19 cellular contexts compared by ENCODE assay signal in the genomic region with DNA sequence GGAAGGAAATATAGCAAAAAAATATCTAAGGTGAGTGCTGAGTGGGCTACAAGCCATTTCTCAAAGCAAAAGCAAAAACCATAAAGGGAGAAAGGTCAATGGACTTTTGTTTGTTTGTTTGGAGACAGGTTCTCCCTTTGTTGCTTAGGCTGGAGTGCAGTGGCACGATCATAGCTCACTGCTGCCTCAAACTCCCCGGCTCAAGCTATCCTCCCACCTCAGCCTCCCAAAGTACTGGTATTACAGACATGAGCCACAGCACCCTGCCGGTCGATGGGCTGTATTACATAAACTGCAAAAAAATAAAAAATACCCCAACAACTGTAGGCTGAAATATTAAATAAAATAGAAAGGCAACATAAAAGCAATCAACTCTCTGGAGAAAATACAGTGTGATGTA.
"Had no signal": no experiment of that assay in that cellular context is flagged by ENCODE, and none has a peak within 500 bp of the region (broad histone marks: within the 10 kb centered on the region; RNA-seq: fewer than 3 reads in every experiment).

No MANE protein-coding gene starts in this region.

- H3K27me3 ChIP-seq: breast epithelium, esophagus squamous epithelium, heart right ventricle, left lung, sigmoid colon had no signal

- H3K36me3 ChIP-seq: breast epithelium, esophagus squamous epithelium, heart right ventricle, left lung, prostate gland, sigmoid colon had no signal

- DNase-seq: activated CD4-positive, alpha-beta T cell treated with anti-CD3 and anti-CD28 coated beads for 4 hours; activated CD8-positive, alpha-beta memory T cell treated with anti-CD3 and anti-CD28 coated beads, Interleukin-2, amount 50 U/mL, for 48 hours; activated CD8-positive, alpha-beta T cell treated with anti-CD3 and anti-CD28 coated beads for 36 hours; activated naive CD8-positive, alpha-beta T cell treated with anti-CD3 and anti-CD28 coated beads, Interleukin-2, amount 10 ng/mL, durations not matched to agents 7 days and 5 days; anterior cingulate cortex; esophagus squamous epithelium; heart right ventricle; islet precursor cell; left lung; mesenchymal stem cell; occipital lobe; sigmoid colon; stimulated activated CD4-positive, alpha-beta T cell treated with anti-CD3 and anti-CD28 coated beads, Interleukin-2, amount 100 ng/mL, for 24 hours; stimulated activated naive CD4-positive, alpha-beta T cell; substantia nigra; WERI-Rb-1 had no signal

- H3K4me3 ChIP-seq: breast epithelium, esophagus squamous epithelium, heart right ventricle, left lung, prostate gland, sigmoid colon had no signal

- H3K9me3 ChIP-seq: breast epithelium, esophagus squamous epithelium, heart right ventricle, left lung, prostate gland, sigmoid colon had no signal

- H3K27ac ChIP-seq: breast epithelium, esophagus squamous epithelium, heart right ventricle, left lung, prostate gland, sigmoid colon, WERI-Rb-1 had no signal

- H3K4me1 ChIP-seq: breast epithelium, prostate gland had no signal

- ATAC-seq: activated CD8-positive, alpha-beta T cell treated with anti-CD3 and anti-CD28 coated beads for 36 hours; heart right ventricle; left lung; natural killer cell treated with Interleukin-12 subunit alpha and Interleukin-12 subunit beta and Interleukin-15 and Interleukin-18, amount 100 ng/mL, for 72 hours had no signal
